ENCODE assay signal across 8 cellular contexts in the genomic region with DNA sequence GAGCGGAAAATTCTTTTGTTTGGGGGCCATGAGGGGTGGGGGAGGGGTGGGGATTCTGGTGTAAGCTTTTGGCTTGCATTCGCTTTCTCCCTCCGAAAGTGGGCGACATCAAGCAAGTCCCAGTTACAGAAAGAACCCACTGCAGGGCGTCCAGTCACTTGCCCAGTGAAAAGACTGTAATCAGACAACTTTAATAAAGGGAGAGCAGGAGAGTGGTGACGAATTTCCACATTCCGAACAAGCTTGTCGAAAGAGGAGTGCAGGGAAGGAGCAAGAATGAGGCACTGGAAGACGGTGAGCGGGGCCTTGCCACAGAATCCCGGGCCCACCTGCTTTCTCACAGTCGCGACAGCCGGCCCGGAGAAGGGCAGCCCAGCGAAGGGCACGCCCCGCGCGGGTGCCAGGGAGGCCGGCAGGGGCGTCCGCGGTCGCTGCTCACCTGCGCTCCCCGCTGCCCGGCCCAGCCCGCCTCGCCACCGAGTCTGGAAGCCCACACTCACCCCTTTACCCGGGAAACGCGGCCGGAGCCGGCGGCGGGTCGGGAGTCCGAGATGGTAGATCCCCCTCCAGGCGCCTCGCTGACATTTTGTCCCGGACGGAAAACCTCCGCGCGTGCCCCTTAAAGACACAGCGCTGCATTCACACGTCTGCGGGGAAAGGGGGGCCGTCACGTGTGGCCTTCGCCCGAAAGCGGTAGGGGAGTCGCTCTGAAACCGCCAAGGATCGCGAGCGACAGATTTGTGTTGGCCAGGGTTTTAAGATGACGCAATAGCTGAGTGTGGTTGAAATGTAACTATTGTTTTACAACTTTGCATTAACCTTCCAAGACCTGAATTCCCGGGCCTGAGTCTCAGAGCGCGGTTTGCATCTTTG. TPM values are rescaled to one million over a fixed set of nuclear protein-coding genes. Genes with fewer than 3 reads are reported as not detected.
DNase-seq lines count a peak whose midpoint lies in the region; ATAC-seq and TF ChIP-seq lines count a peak whose summit lies in the region.

A gene with protein sequence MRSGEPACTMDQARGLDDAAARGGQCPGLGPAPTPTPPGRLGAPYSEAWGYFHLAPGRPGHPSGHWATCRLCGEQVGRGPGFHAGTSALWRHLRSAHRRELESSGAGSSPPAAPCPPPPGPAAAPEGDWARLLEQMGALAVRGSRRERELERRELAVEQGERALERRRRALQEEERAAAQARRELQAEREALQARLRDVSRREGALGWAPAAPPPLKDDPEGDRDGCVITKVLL (minus strand): TSS at position 675 of the 873 bp plus-strand sequence. CDS start 9,407 bp downstream, outside the sequence.

- POLR2A ChIA-PET in CD8-positive, alpha-beta memory T cell (lab: Charles Lee): interaction anchor here (0.6 to 1.2 kb wide), 3 partner anchors 52 to 57 kb away, joined by 3 to 5 read pairs (median 4); a partner anchor contains a TSS

- peak within 1 kb of the TSS; percentile 46 for H3K4me3 ChIP-seq in CD8-positive, alpha-beta memory T cell (ENCODE audit: low read length)
- peak within 1 kb of the TSS; percentile 82 to 92 (median 90) for H3K4me3 ChIP-seq in esophagus muscularis mucosa
- peak within 1 kb of the TSS; percentile 22 to 87 for H3K4me3 ChIP-seq in muscle layer of colon (ENCODE audit: low read depth in 1 of 2, low read length in 2 of 2)

- no peak for TF ChIP-seq POLR2A in esophagus muscularis mucosa (IDR thresholded peaks at IDR 0.05; ENCODE audit: low read depth)

- peak within 1 kb of the TSS; percentile 29 to 93 (median 74) for H3K27ac Mint-ChIP-seq in CD8-positive, alpha-beta memory T cell
- H3K27ac Mint-ChIP-seq in activated T-cell treated with anti-CD3 and anti-CD28 coated beads, Interleukin-2, amount 50 U/mL, for 72 hours: peak within 1 kb of the TSS; percentile 68

- H3K9me3 Mint-ChIP-seq in CD8-positive, alpha-beta memory T cell: no peaks in the 10 kb centered on the region
- no peaks in the 10 kb centered on the region for H3K9me3 Mint-ChIP-seq in activated T-cell treated with anti-CD3 and anti-CD28 coated beads, Interleukin-2, amount 50 U/mL, for 72 hours

- peaks cover 8% of the 10 kb centered on the region in 2 donors for H3K27me3 Mint-ChIP-seq in CD8-positive, alpha-beta memory T cell
- H3K27me3 Mint-ChIP-seq in activated T-cell treated with anti-CD3 and anti-CD28 coated beads, Interleukin-2, amount 50 U/mL, for 72 hours (ENCODE audit: low read depth): peaks cover 5% of the 10 kb centered on the region

- no peaks in the 10 kb centered on the region for H3K36me3 ChIP-seq in CD8-positive, alpha-beta memory T cell (ENCODE audit: insufficient read depth, low read length)
- H3K36me3 ChIP-seq in esophagus muscularis mucosa (peaks cover 0 to 13% (median 2%) of the 10 kb centered on the region in 4 donors), muscle layer of colon (ENCODE audit: insufficient read depth, low read length) (peaks cover 7% of the 10 kb centered on the region)

- peaks cover 11 to 18% (median 15%) of the 10 kb centered on the region in 3 donors for H3K4me1 Mint-ChIP-seq in CD8-positive, alpha-beta memory T cell
- peaks cover 20% of the 10 kb centered on the region for H3K4me1 Mint-ChIP-seq in activated T-cell treated with anti-CD3 and anti-CD28 coated beads, Interleukin-2, amount 50 U/mL, for 72 hours (ENCODE audit: low read depth)

- no peak for TF ChIP-seq EP300 in esophagus muscularis mucosa (IDR thresholded peaks at IDR 0.05)

- under 1% methylated on average over 17 of the region's 64 CpGs for WGBS in esophagus muscularis mucosa

- H3K9ac ChIP-seq in muscle layer of colon (ENCODE audit: low read length): peak within 1 kb of the TSS; percentile 57

- intact Hi-C loops in esophagus muscularis mucosa (cut with DNase I): loop anchor here (10.0 kb wide), 1 partner anchor 482 kb away; no protein-coding TSS in a partner anchor

- TF ChIP-seq CTCF in esophagus muscularis mucosa (IDR thresholded peaks at IDR 0.05): peak in 2 of 3 experiments; percentile 8 to 35

- CTCF ChIA-PET in CD8-positive, alpha-beta memory T cell (lab: Charles Lee): interaction anchor here (1.4 to 1.7 kb wide), 3 partner anchors 9 to 312 kb away, joined by 3 to 10 read pairs (median 6); a partner anchor contains a TSS

- H3K9me3 ChIP-seq in CD8-positive, alpha-beta memory T cell (ENCODE audit: low read length): no peaks in the 10 kb centered on the region
- no peaks in the 10 kb centered on the region for H3K9me3 ChIP-seq in esophagus muscularis mucosa
- no peaks in the 10 kb centered on the region for H3K9me3 ChIP-seq in muscle layer of colon (ENCODE audit: low read length)

- no peak within 1 kb of the TSS for H3K27ac ChIP-seq in CD8-positive, alpha-beta memory T cell (ENCODE audit: low read depth, low read length)
- H3K27ac ChIP-seq in esophagus muscularis mucosa (replicated peaks in 1 of 4) (peak within 1 kb of the TSS; percentile 90 to 96 (median 94)), muscle layer of colon (ENCODE audit: low read depth, low read length) (peak within 1 kb of the TSS; percentile 76)

- no peaks in the 10 kb centered on the region for H3K27me3 ChIP-seq in CD8-positive, alpha-beta memory T cell (ENCODE audit: insufficient read depth, low read length, poor library complexity, severe bottlenecking)
- H3K27me3 ChIP-seq in esophagus muscularis mucosa (no peaks in the 10 kb centered on the region), muscle layer of colon (ENCODE audit: control insufficient read depth in 1 of 2, insufficient read depth in 2 of 2, low read length in 2 of 2) (no peaks in the 10 kb centered on the region)

- peaks cover 7% of the 10 kb centered on the region for H3K4me1 ChIP-seq in CD8-positive, alpha-beta memory T cell (ENCODE audit: insufficient read depth, low read length)
- H3K4me1 ChIP-seq in esophagus muscularis mucosa (peaks cover 14 to 24% (median 20%) of the 10 kb centered on the region in 4 donors), muscle layer of colon (ENCODE audit: insufficient read depth, low read length) (peaks cover 19% of the 10 kb centered on the region)

- ATAC-seq in GM19467 (IDR thresholded peaks at IDR 0.05; ENCODE audit: unreplicated experiment): peak; percentile 69
- peak; percentile 88 to 92 for ATAC-seq in activated T-cell treated with anti-CD3 and anti-CD28 coated beads, Interleukin-2, amount 50 U/mL, for 72 hours (replicated peaks in 1 of 2)

- peak within 1 kb of the TSS; percentile 82 to 95 (median 93) for H3K4me3 Mint-ChIP-seq in CD8-positive, alpha-beta memory T cell
- peak within 1 kb of the TSS; percentile 78 to 85 for H3K4me3 Mint-ChIP-seq in activated T-cell treated with anti-CD3 and anti-CD28 coated beads, Interleukin-2, amount 50 U/mL, for 72 hours

- H3K36me3 Mint-ChIP-seq in CD8-positive, alpha-beta memory T cell: peaks cover 0 to 3% (median 1%) of the 10 kb centered on the region in 3 donors
- H3K36me3 Mint-ChIP-seq in activated T-cell treated with anti-CD3 and anti-CD28 coated beads, Interleukin-2, amount 50 U/mL, for 72 hours (ENCODE audit: insufficient read depth in 2 of 2): peaks cover 0 to 6% of the 10 kb centered on the region in 2 donors

- peak; percentile 39 to 80 (median 62) for DNase-seq in CD8-positive, alpha-beta memory T cell
- DNase-seq in HuH-7 (ENCODE audit: low spot score): peak; percentile 79
- peak; percentile 31 for DNase-seq in OCI-M2 (lab: John Stamatoyannopoulos, UW; ENCODE audit: unreplicated experiment)
- peak; percentile 61 to 63 for DNase-seq in activated T-cell treated with anti-CD3 and anti-CD28 coated beads, Interleukin-2, amount 50 U/mL, for 72 hours
- DNase-seq in esophagus muscularis mucosa (ENCODE audit: extremely low spot score): no peak
- peak; percentile 24 to 59 (median 51) for DNase-seq in stimulated activated naive CD4-positive, alpha-beta T cell (lab: John Stamatoyannopoulos, UW)

RNA-seq across cellular contexts. Expression of the gene that starts here (rescaled TPM):
- total RNA-seq in CD8-positive, alpha-beta memory T cell: 1 to 10 TPM; 1.3 to 1.5 TPM
- 1.6 TPM for polyA plus RNA-seq in CD8-positive, alpha-beta memory T cell
- 10 to 100 TPM in 1 of 2 donors, 1 to 10 TPM in 1; 8.7 to 11.4 TPM for total RNA-seq in activated T-cell treated with anti-CD3 and anti-CD28 coated beads, Interleukin-2, amount 50 U/mL, for 72 hours
- 10 to 100 TPM in 2 of 4 donors, 1 to 10 TPM in 2; 5.4 to 15.0 (median 8.9) TPM for total RNA-seq in esophagus muscularis mucosa
